8 cellular contexts compared by ENCODE assay signal in the genomic region with DNA sequence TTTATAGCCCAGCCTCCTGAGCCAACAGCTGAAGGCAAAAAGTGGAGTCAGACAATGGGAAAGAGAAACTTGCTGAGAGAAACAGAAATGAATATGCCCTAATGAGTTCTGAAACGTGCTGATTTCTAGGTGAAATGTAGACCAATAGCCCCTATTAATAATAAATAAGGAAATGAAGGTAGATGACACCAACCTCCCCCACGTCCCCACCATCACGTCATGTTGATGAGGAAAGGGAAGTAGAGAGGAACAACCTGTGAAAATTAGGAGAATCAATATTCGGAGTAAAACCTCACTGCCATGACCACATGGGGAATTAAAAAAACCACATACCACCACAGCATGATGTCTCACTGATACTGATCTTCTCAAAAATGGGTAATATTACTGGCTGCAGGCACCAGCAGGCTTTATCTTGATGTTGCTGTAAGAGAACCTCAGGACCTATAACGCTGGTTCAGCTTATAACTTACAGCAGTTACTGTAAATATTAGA.
DNase-seq lines count a peak whose midpoint lies in the region; ATAC-seq and TF ChIP-seq lines count a peak whose summit lies in the region.

No MANE protein-coding gene starts in this region.

- H3K4me1 Mint-ChIP-seq in activated CD8-positive, alpha-beta T cell treated with anti-CD3 and anti-CD28 coated beads for 36 hours (ENCODE audit: low read depth): peaks cover 55% of the 10 kb centered on the region

- no peaks in the 10 kb centered on the region for H3K27me3 Mint-ChIP-seq in activated CD8-positive, alpha-beta T cell treated with anti-CD3 and anti-CD28 coated beads for 36 hours

- POLR2A ChIA-PET in activated CD8-positive, alpha-beta T cell treated with anti-CD3 and anti-CD28 coated beads for 36 hours (lab: Charles Lee): interaction anchor here (0.6 to 2.5 kb wide), 9 partner anchors 26 to 81 kb away, joined by 3 to 13 read pairs (median 4); no protein-coding TSS in a partner anchor

- H3K36me3 ChIP-seq in esophagus squamous epithelium: peaks cover 0 to 47% (median 0%) of the 10 kb centered on the region in 3 donors

- H3K9me3 Mint-ChIP-seq in activated CD8-positive, alpha-beta T cell treated with anti-CD3 and anti-CD28 coated beads for 36 hours: no peaks in the 10 kb centered on the region

- no peaks in the 10 kb centered on the region for H3K4me1 ChIP-seq in esophagus squamous epithelium

- CTCF ChIA-PET in activated CD8-positive, alpha-beta T cell treated with anti-CD3 and anti-CD28 coated beads for 36 hours (lab: Charles Lee): interaction anchor here (1.1 to 2.1 kb wide), 7 partner anchors 11 to 66 kb away, joined by 3 to 6 read pairs (median 4); partner anchors contain the start of gene KAT2B

- H3K27me3 ChIP-seq in esophagus squamous epithelium: no peaks in the 10 kb centered on the region

- 50 to 66% methylated on average over 5 of the region's 5 CpGs for WGBS in esophagus squamous epithelium, 2 donors

- peaks cover 14% of the 10 kb centered on the region for H3K36me3 Mint-ChIP-seq in activated CD8-positive, alpha-beta T cell treated with anti-CD3 and anti-CD28 coated beads for 36 hours (ENCODE audit: low read depth)

- H3K4me3 Mint-ChIP-seq in activated CD8-positive, alpha-beta T cell treated with anti-CD3 and anti-CD28 coated beads for 36 hours: peak overlapping the region; percentile 41

- ATAC-seq in GM19397 (IDR thresholded peaks at IDR 0.05; ENCODE audit: unreplicated experiment) (peak; percentile 66), HG03432 (IDR thresholded peaks at IDR 0.05; ENCODE audit: unreplicated experiment) (peak; percentile 84), HG03139 (IDR thresholded peaks at IDR 0.05; ENCODE audit: unreplicated experiment) (no peak)
- peak; percentile 83 for ATAC-seq in activated CD8-positive, alpha-beta T cell treated with anti-CD3 and anti-CD28 coated beads for 36 hours

- no peak overlapping the region for H3K4me3 ChIP-seq in esophagus squamous epithelium

- H3K27ac ChIP-seq in esophagus squamous epithelium: no peak overlapping the region

- no peak for TF ChIP-seq CTCF in activated CD8-positive, alpha-beta T cell treated with anti-CD3 and anti-CD28 coated beads for 36 hours (IDR thresholded peaks at IDR 0.05)
- TF ChIP-seq CTCF in esophagus squamous epithelium (IDR thresholded peaks at IDR 0.05): no peak

- H3K27ac Mint-ChIP-seq in activated CD8-positive, alpha-beta T cell treated with anti-CD3 and anti-CD28 coated beads for 36 hours: peak overlapping the region; percentile 91

- TF ChIP-seq POLR2A in esophagus squamous epithelium (IDR thresholded peaks at IDR 0.05): no peak

- intact Hi-C loops in activated CD8-positive, alpha-beta T cell treated with anti-CD3 and anti-CD28 coated beads for 36 hours (cut with micrococcal nuclease): loop anchor here (2.0 to 5.0 kb wide), 2 partner anchors 43 to 62 kb away; partner anchors contain the start of gene KAT2B
- intact Hi-C loops in esophagus squamous epithelium (cut with DNase I): no loop called here

- peak; percentile 83 for DNase-seq in activated CD8-positive, alpha-beta T cell treated with anti-CD3 and anti-CD28 coated beads for 36 hours
- DNase-seq in stimulated activated CD4-positive, alpha-beta T cell treated with anti-CD3 and anti-CD28 coated beads, Interleukin-15, amount 100 ng/mL, for 24 hours: peak; percentile 63
- no peak for DNase-seq in kidney tubule cell (ENCODE audit: low spot score)
- no peak for DNase-seq in esophagus squamous epithelium (lab: John Stamatoyannopoulos, UW)
- DNase-seq in NCI-H2107 treated with DMSO at 0.1 percent for 48 hours (lab: John Stamatoyannopoulos, UW; ENCODE audit: unreplicated experiment): no peak

- no peaks in the 10 kb centered on the region for H3K9me3 ChIP-seq in esophagus squamous epithelium

Comparison
In these comparisons a context has a peak if more than half of its experiments do, and no peak if none do; other contexts are left out.
1. DNase-seq: peak in activated CD8-positive, alpha-beta T cell treated with anti-CD3 and anti-CD28 coated beads for 36 hours (single experiment) and stimulated activated CD4-positive, alpha-beta T cell treated with anti-CD3 and anti-CD28 coated beads, Interleukin-15, amount 100 ng/mL, for 24 hours (single experiment); none in kidney tubule cell (single experiment), esophagus squamous epithelium (single experiment) and NCI-H2107 treated with DMSO at 0.1 percent for 48 hours (single experiment).